Comparison of ENCODE assay signal across 14 cellular contexts in the genomic region with DNA sequence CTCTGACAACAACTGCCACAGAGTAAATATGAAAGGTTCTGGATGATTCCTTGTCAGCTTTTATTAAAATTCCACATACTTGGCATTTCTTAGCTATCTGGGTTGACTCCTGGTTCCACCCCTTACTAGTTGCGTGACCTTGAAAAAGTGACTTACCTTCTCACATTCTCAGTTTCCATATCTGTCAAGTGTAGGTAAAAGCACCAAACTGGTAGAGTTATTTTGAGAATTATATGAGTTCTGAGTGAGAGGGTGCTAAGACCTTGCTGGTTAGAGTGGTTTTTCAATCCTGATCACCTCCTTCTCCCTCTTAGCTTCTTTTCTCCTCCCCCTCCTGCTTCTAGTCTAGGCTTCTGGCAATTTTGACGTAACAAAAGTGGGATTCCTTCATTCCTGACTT.
DNase-seq lines count a peak whose midpoint lies in the region; ATAC-seq and TF ChIP-seq lines count a peak whose summit lies in the region.
"Had no signal": no experiment of that assay in that cellular context is flagged by ENCODE, and none has a peak within 500 bp of the region (broad histone marks: within the 10 kb centered on the region; RNA-seq: fewer than 3 reads in every experiment).

No MANE protein-coding gene starts in this region.

- H2AFZ ChIP-seq in fibroblast of lung (ENCODE audit: low read length) = peak overlapping the region; percentile 49

- H3K4me1 Mint-ChIP-seq in stimulated activated effector memory CD8-positive, alpha-beta T cell treated with anti-CD3 and anti-CD28 coated beads, Interleukin-12 subunit alpha, Interleukin-12 subunit beta, amount 100 ng/mL, for 72 hours = peaks cover 6% of the 10 kb centered on the region

- H3K4me3 ChIP-seq in fibroblast of lung (replicated peaks in 1 of 4; ENCODE audit: control extremely low read depth in 1 of 4, insufficient read depth in 1 of 4, low read depth in 3 of 4, low read length in 4 of 4) = no peak overlapping the region

- H3K79me2 ChIP-seq in fibroblast of lung (ENCODE audit: control insufficient read depth, insufficient read depth, low read length) = no peaks in the 10 kb centered on the region

- no peak overlapping the region for H3K4me3 Mint-ChIP-seq in stimulated activated effector memory CD8-positive, alpha-beta T cell treated with anti-CD3 and anti-CD28 coated beads, Interleukin-12 subunit alpha, Interleukin-12 subunit beta, amount 100 ng/mL, for 72 hours
- H3K4me3 Mint-ChIP-seq: activated T-cell treated with anti-CD3 and anti-CD28 coated beads, Interleukin-2, amount 50 U/mL, for 24 hours; endodermal cell; WTC11 had no signal

- intact Hi-C loops in posterior cingulate gyrus (cut with DNase I) = no loop called here

- no peak overlapping the region for H3K4me2 ChIP-seq in fibroblast of lung (ENCODE audit: extremely low read depth, insufficient read depth, low read length)

- no peak overlapping the region for H3K27ac Mint-ChIP-seq in stimulated activated effector memory CD8-positive, alpha-beta T cell treated with anti-CD3 and anti-CD28 coated beads, Interleukin-12 subunit alpha, Interleukin-12 subunit beta, amount 100 ng/mL, for 72 hours
- H3K27ac Mint-ChIP-seq: activated T-cell treated with anti-CD3 and anti-CD28 coated beads, Interleukin-2, amount 50 U/mL, for 24 hours; endodermal cell; WTC11 had no signal

- no peaks in the 10 kb centered on the region for H3K9me3 Mint-ChIP-seq in stimulated activated effector memory CD8-positive, alpha-beta T cell treated with anti-CD3 and anti-CD28 coated beads, Interleukin-12 subunit alpha, Interleukin-12 subunit beta, amount 100 ng/mL, for 72 hours
- H3K9me3 Mint-ChIP-seq: activated T-cell treated with anti-CD3 and anti-CD28 coated beads, Interleukin-2, amount 50 U/mL, for 24 hours; WTC11 had no signal

- DNase-seq in fibroblast of lung (ENCODE audit: low read depth in 2 of 2) (peak in 1 of 2 donors; percentile 13), posterior cingulate gyrus (no peak), DMS53 treated with DMSO at 0.1 percent for 48 hours (lab: John Stamatoyannopoulos, UW; ENCODE audit: unreplicated experiment) (no peak)
- no peak for DNase-seq in stimulated activated effector memory CD8-positive, alpha-beta T cell treated with anti-CD3 and anti-CD28 coated beads, Interleukin-12 subunit alpha, Interleukin-12 subunit beta, amount 100 ng/mL, for 72 hours (ENCODE audit: low spot score in 2 of 2)
- no peak for DNase-seq in stimulated activated CD4-positive, alpha-beta T cell treated with anti-CD3 and anti-CD28 coated beads, Interleukin-2, amount 100 ng/mL, for 48 hours
- DNase-seq in activated CD4-positive, CD25-positive, alpha-beta regulatory T cell (lab: John Stamatoyannopoulos, UW) = no peak
- DNase-seq: activated T-cell treated with anti-CD3 and anti-CD28 coated beads, Interleukin-2, amount 50 U/mL, for 24 hours; aorta; endodermal cell; NCI-H446; stimulated activated CD4-positive, alpha-beta T cell treated with anti-CD3 and anti-CD28 coated beads, Interleukin-15, amount 100 ng/mL, for 24 hours had no signal

- peaks cover 4% of the 10 kb centered on the region for H3K27me3 ChIP-seq in fibroblast of lung (ENCODE audit: control insufficient read depth, insufficient read depth, low read length)

- H3K36me3 Mint-ChIP-seq in stimulated activated effector memory CD8-positive, alpha-beta T cell treated with anti-CD3 and anti-CD28 coated beads, Interleukin-12 subunit alpha, Interleukin-12 subunit beta, amount 100 ng/mL, for 72 hours = no peaks in the 10 kb centered on the region
- H3K36me3 Mint-ChIP-seq: WTC11 had no signal

- H3K36me3 ChIP-seq in fibroblast of lung (ENCODE audit: control insufficient read depth, insufficient read depth, low read length) = no peaks in the 10 kb centered on the region

- H4K20me1 ChIP-seq in fibroblast of lung (ENCODE audit: control insufficient read depth, extremely low read depth, insufficient read depth, low read length) = no peaks in the 10 kb centered on the region

- ATAC-seq in GM18868 (IDR thresholded peaks at IDR 0.05; ENCODE audit: unreplicated experiment) (peak; percentile 45), HG02885 (IDR thresholded peaks at IDR 0.05; ENCODE audit: poor library complexity, unreplicated experiment) (peak; percentile 58)
- peak; percentile 5 for ATAC-seq in stimulated activated effector memory CD8-positive, alpha-beta T cell treated with anti-CD3 and anti-CD28 coated beads, Interleukin-12 subunit alpha, Interleukin-12 subunit beta, amount 100 ng/mL, for 72 hours
- ATAC-seq: WTC11 had no signal

- H3K27ac ChIP-seq in fibroblast of lung (ENCODE audit: insufficient read depth, low read length) = no peak overlapping the region

- H3K9me3 ChIP-seq in fibroblast of lung (ENCODE audit: control insufficient read depth, insufficient read depth, low read depth, low read length) = no peaks in the 10 kb centered on the region

- no peak for TF ChIP-seq CTCF in fibroblast of lung (conservative IDR thresholded peaks at IDR 0.05 in 1 of 2, IDR thresholded peaks at IDR 0.05 in 1 of 2; ENCODE audit: low read depth in 1 of 2, low read length in 2 of 2)

- no peaks in the 10 kb centered on the region for H3K4me1 ChIP-seq in fibroblast of lung (ENCODE audit: control insufficient read depth, extremely low read depth, insufficient read depth, low read length)

- H3K9ac ChIP-seq in fibroblast of lung (ENCODE audit: insufficient read depth, low read length) = no peak overlapping the region

Comparison
In these comparisons a context has a peak if more than half of its experiments do, and no peak if none do; other contexts are left out.
1. ATAC-seq: peak in every context shown above with its lines; median percentile 58 in HG02885; 45 in GM18868; 5 in stimulated activated effector memory CD8-positive, alpha-beta T cell treated with anti-CD3 and anti-CD28 coated beads, Interleukin-12 subunit alpha, Interleukin-12 subunit beta, amount 100 ng/mL, for 72 hours.